In the genomic region with DNA sequence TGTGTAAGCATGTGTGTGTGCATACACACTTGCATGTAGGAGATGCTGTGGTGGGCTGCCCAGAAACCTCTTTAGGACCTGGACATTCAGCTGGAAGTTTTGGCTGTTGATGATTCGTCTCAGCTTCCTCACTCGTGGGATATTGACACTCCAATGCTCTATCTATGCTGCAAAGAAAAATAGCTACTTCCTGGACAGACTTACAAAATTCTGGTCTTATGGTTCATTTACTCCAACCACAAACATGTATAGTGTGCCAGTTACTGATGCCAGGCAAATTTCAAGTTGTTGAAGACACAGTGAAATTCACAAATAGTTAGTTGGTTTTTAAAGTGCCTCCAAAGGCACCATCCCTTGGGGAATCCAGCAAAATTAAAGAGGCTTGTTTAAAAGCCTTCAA, we compare ENCODE assay signal across 16 cellular contexts.
A peak's percentile ranks its signal among the peaks of the same experiment; 100 is the strongest.
DNase-seq lines count a peak whose midpoint lies in the region; ATAC-seq and TF ChIP-seq lines count a peak whose summit lies in the region.
"Had no signal": no experiment of that assay in that cellular context is flagged by ENCODE, and none has a peak within 500 bp of the region (broad histone marks: within the 10 kb centered on the region; RNA-seq: fewer than 3 reads in every experiment).

No MANE protein-coding gene starts in this region.

- peak overlapping the region; percentile 40 for H3K4me3 Mint-ChIP-seq in type B pancreatic cell
- H3K4me3 Mint-ChIP-seq: CD14-positive monocyte; CD8-positive, alpha-beta memory T cell had no signal

- H3K27ac Mint-ChIP-seq in type B pancreatic cell = peak overlapping the region; percentile 13
- H3K27ac Mint-ChIP-seq: CD14-positive monocyte; CD8-positive, alpha-beta memory T cell had no signal

- peak; percentile 1 for DNase-seq in HK-2 (ENCODE audit: unreplicated experiment)
- peak; percentile 19 for DNase-seq in adipocyte (ENCODE audit: low read depth)
- peak; percentile 19 for DNase-seq in kidney epithelial cell (ENCODE audit: low read depth)
- DNase-seq in type B pancreatic cell (ENCODE audit: extremely low spot score, unreplicated experiment) = no peak
- DNase-seq in activated CD8-positive, alpha-beta memory T cell treated with anti-CD3 and anti-CD28 coated beads, Interleukin-2, amount 50 U/mL, for 4 hours = no peak
- DNase-seq in omental fat pad (ENCODE audit: low spot score) = no peak
- no peak for DNase-seq in EL
- DNase-seq: CD8-positive, alpha-beta memory T cell; DMS79 treated with DMSO at 0.1 percent for 48 hours; IMR-90; NCI-H2029; NCI-H526 treated with DMSO at 0.1 percent for 48 hours; SHP77 treated with DMSO at 0.1 percent for 48 hours; T-helper 1 cell had no signal

- no peaks in the 10 kb centered on the region for H3K27me3 Mint-ChIP-seq in type B pancreatic cell
- H3K27me3 Mint-ChIP-seq: CD8-positive, alpha-beta memory T cell had no signal

- no peak for TF ChIP-seq CTCF in kidney epithelial cell (IDR thresholded peaks at IDR 0.05; ENCODE audit: insufficient read depth, low read length, poor library complexity, severe bottlenecking)
- TF ChIP-seq CTCF in type B pancreatic cell (conservative IDR thresholded peaks at IDR 0.05) = no peak
- no peak for TF ChIP-seq CTCF in omental fat pad (IDR thresholded peaks at IDR 0.05)

- peaks cover 6% of the 10 kb centered on the region for H3K4me1 ChIP-seq in adipocyte (ENCODE audit: control insufficient read depth, insufficient read depth, low read length)

- peaks cover 5% of the 10 kb centered on the region for H3K4me1 Mint-ChIP-seq in type B pancreatic cell (ENCODE audit: unreplicated experiment)
- H3K4me1 Mint-ChIP-seq: CD14-positive monocyte; CD8-positive, alpha-beta memory T cell had no signal

- no peaks in the 10 kb centered on the region for H3K9me3 Mint-ChIP-seq in type B pancreatic cell

- H3K36me3 Mint-ChIP-seq in type B pancreatic cell = no peaks in the 10 kb centered on the region
- H3K36me3 Mint-ChIP-seq: CD14-positive monocyte; CD8-positive, alpha-beta memory T cell had no signal

- H3K4me3 ChIP-seq in adipocyte (ENCODE audit: low read length) = no peak overlapping the region
- H3K4me3 ChIP-seq in kidney epithelial cell (ENCODE audit: low read depth, low read length) = no peak overlapping the region

- peaks cover 4% of the 10 kb centered on the region for H3K27me3 ChIP-seq in adipocyte (replicated peaks; ENCODE audit: control insufficient read depth, insufficient read depth, low read length)
- no peaks in the 10 kb centered on the region for H3K27me3 ChIP-seq in kidney epithelial cell (ENCODE audit: control insufficient read depth, insufficient read depth, low read length)

- H3K36me3 ChIP-seq in adipocyte (ENCODE audit: control insufficient read depth, insufficient read depth, low read length, severe bottlenecking) = no peaks in the 10 kb centered on the region
- H3K36me3 ChIP-seq in kidney epithelial cell (ENCODE audit: control insufficient read depth, insufficient read depth, low read length) = no peaks in the 10 kb centered on the region

- H3K9ac ChIP-seq in adipocyte (ENCODE audit: low read length) = no peak overlapping the region

- ATAC-seq in omental fat pad (ENCODE audit: low FRiP score) = no peak
- ATAC-seq: Panc1 had no signal

- H3K9me3 ChIP-seq in adipocyte (ENCODE audit: control insufficient read depth, low read length) = no peaks in the 10 kb centered on the region

Comparison
In these comparisons a context has a peak if more than half of its experiments do, and no peak if none do; other contexts are left out.
1. DNase-seq: peak in HK-2 (single experiment), adipocyte (single experiment) and kidney epithelial cell (single experiment); none in type B pancreatic cell (single experiment), activated CD8-positive, alpha-beta memory T cell treated with anti-CD3 and anti-CD28 coated beads, Interleukin-2, amount 50 U/mL, for 4 hours (single experiment), omental fat pad (single experiment) and EL (single experiment).